In genomic region chr6:145091102-145091826, GRCh38 we compare ENCODE assay signal across 24 cellular contexts.
"Had no signal": no experiment of that assay in that cellular context is flagged by ENCODE, and none has a peak within 500 bp of the region (broad histone marks: within the 10 kb centered on the region; RNA-seq: fewer than 3 reads in every experiment).

No MANE protein-coding gene starts in this region.

- H3K4me1 Mint-ChIP-seq: activated naive CD4-positive, alpha-beta T cell treated with anti-CD3 and anti-CD28 coated beads, Interleukin-2, amount 50 U/mL, for 24 hours; central memory CD8-positive, alpha-beta T cell; T-cell had no signal

- ATAC-seq: activated CD8-positive, alpha-beta T cell treated with anti-CD3 and anti-CD28 coated beads for 36 hours; Panc1; Right ventricle myocardium inferior; T-cell had no signal

- H3K36me3 Mint-ChIP-seq: activated naive CD4-positive, alpha-beta T cell treated with anti-CD3 and anti-CD28 coated beads, Interleukin-2, amount 50 U/mL, for 24 hours; brain; T-cell had no signal

- DNase-seq: activated CD4-positive, alpha-beta T cell treated with anti-CD3 and anti-CD28 coated beads for 4 hours; activated CD8-positive, alpha-beta memory T cell treated with anti-CD3 and anti-CD28 coated beads, Interleukin-2, amount 50 U/mL, for 4 hours; activated CD8-positive, alpha-beta T cell treated with anti-CD3 and anti-CD28 coated beads for 36 hours; amniotic stem cell; Kasumi-1; NCI-H1105 treated with DMSO at 0.1 percent for 48 hours; NCI-H1436 treated with DMSO at 0.1 percent for 48 hours; NCI-H187; NCI-H2081; NCI-H510A treated with DMSO at 0.1 percent for 48 hours; NCI-H69; NK-92 treated with Interleukin-12 subunit alpha and Interleukin-12 subunit beta, amount 100 ng/mL, for 24 hours; OCI-M1; RPMI8226; T-cell; T-helper 2 cell; T1000 had no signal

- H3K9me3 Mint-ChIP-seq: activated CD8-positive, alpha-beta T cell treated with anti-CD3 and anti-CD28 coated beads for 36 hours; activated naive CD4-positive, alpha-beta T cell treated with anti-CD3 and anti-CD28 coated beads, Interleukin-2, amount 50 U/mL, for 24 hours; central memory CD8-positive, alpha-beta T cell; T-cell had no signal

- H3K4me3 ChIP-seq: SK-N-MC had no signal

- H3K27ac Mint-ChIP-seq: activated CD8-positive, alpha-beta T cell treated with anti-CD3 and anti-CD28 coated beads for 36 hours; activated naive CD4-positive, alpha-beta T cell treated with anti-CD3 and anti-CD28 coated beads, Interleukin-2, amount 50 U/mL, for 24 hours; brain; T-cell had no signal

- H3K27ac ChIP-seq: SK-N-MC, VCaP had no signal

- H3K4me3 Mint-ChIP-seq: activated CD8-positive, alpha-beta T cell treated with anti-CD3 and anti-CD28 coated beads for 36 hours; activated naive CD4-positive, alpha-beta T cell treated with anti-CD3 and anti-CD28 coated beads, Interleukin-2, amount 50 U/mL, for 24 hours; brain; central memory CD8-positive, alpha-beta T cell; T-cell had no signal
